Comparison of ENCODE assay signal across 23 cellular contexts in genomic region chr9:16103613-16104012, GRCh38.
DNase-seq lines count a peak whose midpoint lies in the region; ATAC-seq, FAIRE-seq and TF ChIP-seq lines count a peak whose summit lies in the region.
"Had no signal": no experiment of that assay in that cellular context is flagged by ENCODE, and none has a peak within 500 bp of the region (broad histone marks: within the 10 kb centered on the region; RNA-seq: fewer than 3 reads in every experiment).

No MANE protein-coding gene starts in this region.

- WGBS in psoas muscle, 3 donors, result 35 to 42% (median 38%) methylated on average over 12 of the region's 12 CpGs
- WGBS in spleen, 5 donors, result 17 to 36% (median 21%) methylated on average over 12 of the region's 12 CpGs

- no peak for TF ChIP-seq POLR2A in spleen (IDR thresholded peaks at IDR 0.05)

- H3K4me3 ChIP-seq in AG04450 (ENCODE audit: low read depth, low read length) (no peak overlapping the region), choroid plexus epithelial cell (ENCODE audit: low read depth, low read length) (no peak overlapping the region), left lung (no peak overlapping the region), psoas muscle (no peak overlapping the region), spleen (no peak overlapping the region)
- H3K4me3 ChIP-seq: HAP-1, heart right ventricle had no signal

- ATAC-seq in left lung (peak; percentile 34), psoas muscle (peak in 2 of 4 donors; percentile 26 to 49)
- ATAC-seq: PC-3; stimulated activated naive CD8-positive, alpha-beta T cell treated with anti-CD3 and anti-CD28 coated beads, Interleukin-15, Interleukin-2, amounts not matched to agents 100 U/mL and 50 U/mL, for 24 hours had no signal

- H3K27me3 ChIP-seq in AG04450 (ENCODE audit: control insufficient read depth, insufficient read depth, low read length) (no peaks in the 10 kb centered on the region), left lung (no peaks in the 10 kb centered on the region), psoas muscle (ENCODE audit: insufficient read depth in 3 of 3, low read length in 2 of 3) (no peaks in the 10 kb centered on the region), spleen (replicated peaks in 1 of 7) (peaks cover 0 to 6% (median 0%) of the 10 kb centered on the region in 7 donors)
- H3K27me3 ChIP-seq: heart right ventricle had no signal

- no peak for TF ChIP-seq CTCF in AG04450 (IDR thresholded peaks at IDR 0.05; ENCODE audit: low read depth, low read length)
- TF ChIP-seq CTCF in choroid plexus epithelial cell (conservative IDR thresholded peaks at IDR 0.05; ENCODE audit: low read depth, low read length), result no peak
- TF ChIP-seq CTCF in left lung (IDR thresholded peaks at IDR 0.05), result no peak
- TF ChIP-seq CTCF in psoas muscle (IDR thresholded peaks at IDR 0.05), result no peak
- TF ChIP-seq CTCF in spleen (IDR thresholded peaks at IDR 0.05 in 8 of 11, conservative IDR thresholded peaks at IDR 0.05 in 3 of 11), result no peak

- POLR2A ChIA-PET in AG04450 (lab: Yijun Ruan, JAX), result interaction anchor here (0.5 kb wide), 1 partner anchor 569 kb away, joined by 3 read pairs; no protein-coding TSS in a partner anchor

- intact Hi-C loops in left lung (cut with DNase I), result no loop called here
- intact Hi-C loops in psoas muscle (cut with DNase I), result loop anchor here in 1 of 2 donors (1.0 kb wide), 1 partner anchor 12 kb away; no protein-coding TSS in a partner anchor
- intact Hi-C loops in spleen (cut with DNase I; ENCODE audit: low total_unique reads), result no loop called here

- H3K36me3 ChIP-seq in left lung (no peaks in the 10 kb centered on the region), psoas muscle (ENCODE audit: insufficient read depth in 1 of 2, low read depth in 1 of 2) (no peaks in the 10 kb centered on the region), spleen (no peaks in the 10 kb centered on the region)
- H3K36me3 ChIP-seq: HAP-1, heart right ventricle had no signal

- H3K27ac ChIP-seq in AG04450 (ENCODE audit: low read depth, low read length) (peak overlapping the region; percentile 11), left lung (no peak overlapping the region), psoas muscle (no peak overlapping the region), spleen (peak overlapping the region in 1 of 8 donors; percentile 33)
- H3K27ac ChIP-seq: heart right ventricle had no signal

- no peak for DNase-seq in AG04450 (ENCODE audit: low read depth, low spot score)
- DNase-seq in choroid plexus epithelial cell (ENCODE audit: low read depth), result peak; percentile 99
- peak in 1 of 2 donors; percentile 61 for DNase-seq in left lung
- DNase-seq in psoas muscle, result peak; percentile 33 to 74
- DNase-seq in occipital lobe (lab: John Stamatoyannopoulos, UW), result no peak
- no peak for DNase-seq in HTR-8/SVneo (ENCODE audit: insufficient read length, low spot score)
- no peak for DNase-seq in spleen
- DNase-seq in 8988T, result no peak
- DNase-seq: activated CD4-positive, alpha-beta T cell treated with anti-CD3 and anti-CD28 coated beads for 48 hours; activated CD8-positive, alpha-beta memory T cell treated with anti-CD3 and anti-CD28 coated beads, Interleukin-2, amount 50 U/mL, for 48 hours; activated naive CD4-positive, alpha-beta T cell; anterior cingulate cortex; CD4-positive, CD25-positive, alpha-beta regulatory T cell; DMS79; heart right ventricle; Karpas-422; NCI-H1092 treated with DMSO at 0.1 percent for 48 hours; NCI-H2107; PC-3; SK-N-SH; stimulated activated naive CD8-positive, alpha-beta T cell treated with anti-CD3 and anti-CD28 coated beads, Interleukin-15, Interleukin-2, amounts not matched to agents 100 U/mL and 50 U/mL, for 24 hours; T1000 had no signal

- no peaks in the 10 kb centered on the region for H3K4me1 ChIP-seq in left lung
- no peaks in the 10 kb centered on the region for H3K4me1 ChIP-seq in psoas muscle
- H3K4me1 ChIP-seq in spleen, result peaks cover 0 to 6% (median 0%) of the 10 kb centered on the region in 6 donors
- H3K4me1 ChIP-seq: HAP-1 had no signal

- no peak for FAIRE-seq in HTR-8/SVneo (lab: Jason Lieb, UNC)

- H3K9me3 ChIP-seq in AG04450 (ENCODE audit: control insufficient read depth, insufficient read depth, low read length) (no peaks in the 10 kb centered on the region), left lung (no peaks in the 10 kb centered on the region), psoas muscle (no peaks in the 10 kb centered on the region), spleen (no peaks in the 10 kb centered on the region)
- H3K9me3 ChIP-seq: HAP-1, SK-N-SH had no signal

- CTCF ChIA-PET in AG04450 (lab: Charles Lee), result no interaction called here

Comparison
In these comparisons a context has a peak if more than half of its experiments do, and no peak if none do; other contexts are left out.
1. DNase-seq: peak in choroid plexus epithelial cell (single experiment) and psoas muscle (2 of 2); none in AG04450 (single experiment), occipital lobe (single experiment), HTR-8/SVneo (single experiment), spleen (single experiment) and 8988T (single experiment).